In the genomic region with DNA sequence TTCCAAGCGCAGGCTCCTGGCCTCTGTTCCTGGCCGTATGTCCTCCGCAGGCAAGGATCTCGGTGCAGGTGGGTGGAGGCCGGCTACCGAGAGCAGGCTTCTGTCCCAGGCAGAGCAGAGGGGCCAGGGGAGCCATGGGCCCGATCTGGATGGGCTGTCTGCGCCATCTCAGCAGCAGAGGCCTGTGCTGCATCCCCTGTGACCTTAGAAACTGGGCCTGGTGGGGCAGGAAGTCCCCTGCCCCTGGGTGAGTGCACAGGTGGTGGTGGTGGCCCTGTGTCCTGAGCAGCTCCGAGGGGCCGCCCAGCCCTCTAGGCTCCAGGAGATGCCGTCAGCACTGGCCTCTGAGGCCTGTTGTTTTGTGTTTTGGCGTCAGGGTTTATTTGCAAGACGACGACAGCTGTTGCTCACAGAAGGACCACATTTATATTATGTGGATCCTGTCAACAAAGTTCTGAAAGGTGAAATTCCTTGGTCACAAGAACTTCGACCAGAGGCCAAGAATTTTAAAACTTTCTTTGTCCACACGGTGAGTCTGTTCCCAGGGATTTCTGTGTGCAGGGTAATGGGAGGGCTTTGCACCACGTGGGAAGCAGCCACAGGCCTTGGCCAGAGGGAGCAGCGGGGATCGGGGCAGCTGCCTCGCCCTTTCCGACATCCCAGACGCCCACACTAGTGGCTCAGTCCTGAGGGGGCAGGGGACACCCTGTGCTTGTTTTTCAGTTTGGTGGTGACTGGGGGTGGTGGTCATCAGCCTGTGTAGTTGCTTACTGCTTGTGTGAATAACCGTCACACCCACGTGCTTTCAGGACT, we compare ENCODE assay signal across 32 cellular contexts. TPM values are rescaled to one million over a fixed set of nuclear protein-coding genes. Genes with fewer than 3 reads are reported as not detected.
A peak's percentile ranks its signal among the peaks of the same experiment; 100 is the strongest.
DNase-seq lines count a peak whose midpoint lies in the region; ATAC-seq and TF ChIP-seq lines count a peak whose summit lies in the region.
"Had no signal": no experiment of that assay in that cellular context is flagged by ENCODE, and none has a peak within 500 bp of the region (broad histone marks: within the 10 kb centered on the region; RNA-seq: fewer than 3 reads in every experiment).

No MANE protein-coding gene starts in this region.

- no peak overlapping the region for H3K4me3 ChIP-seq in coronary artery
- H3K4me3 ChIP-seq: A549, esophagus squamous epithelium, heart left ventricle, mucosa of descending colon, right atrium auricular region, tibial artery had no signal

- H3K27ac Mint-ChIP-seq in activated T-cell treated with anti-CD3 and anti-CD28 coated beads, Interleukin-2, amount 50 U/mL, for 72 hours: peak overlapping the region; percentile 68
- peak overlapping the region; percentile 79 for H3K27ac Mint-ChIP-seq in nephron progenitor cell
- peak overlapping the region; percentile 67 for H3K27ac Mint-ChIP-seq in stimulated activated effector memory CD8-positive, alpha-beta T cell treated with anti-CD3 and anti-CD28 coated beads, Interleukin-12 subunit alpha, Interleukin-12 subunit beta, amount 100 ng/mL, for 72 hours
- H3K27ac Mint-ChIP-seq: activated naive CD8-positive, alpha-beta T cell treated with anti-CD3 and anti-CD28 coated beads, Interleukin-2, amount 50 U/mL, for 24 hours; CD4-positive, alpha-beta memory T cell; nephron had no signal

- no peak for ATAC-seq in activated T-cell treated with anti-CD3 and anti-CD28 coated beads, Interleukin-2, amount 50 U/mL, for 72 hours (replicated peaks in 1 of 2)
- ATAC-seq in stimulated activated effector memory CD8-positive, alpha-beta T cell treated with anti-CD3 and anti-CD28 coated beads, Interleukin-12 subunit alpha, Interleukin-12 subunit beta, amount 100 ng/mL, for 72 hours: no peak
- no peak for ATAC-seq in HG03135 (IDR thresholded peaks at IDR 0.05; ENCODE audit: unreplicated experiment)
- ATAC-seq: A549; activated naive CD8-positive, alpha-beta T cell treated with anti-CD3 and anti-CD28 coated beads, Interleukin-2, amount 50 U/mL, for 24 hours; activated T-cell treated with anti-CD3 and anti-CD28 coated beads, Interleukin-2, amount 50 U/mL, for 4 hours; foreskin keratinocyte; heart left ventricle; mucosa of descending colon; PC-3 had no signal

- H3K9me3 Mint-ChIP-seq in activated T-cell treated with anti-CD3 and anti-CD28 coated beads, Interleukin-2, amount 50 U/mL, for 72 hours: no peaks in the 10 kb centered on the region
- no peaks in the 10 kb centered on the region for H3K9me3 Mint-ChIP-seq in nephron progenitor cell
- no peaks in the 10 kb centered on the region for H3K9me3 Mint-ChIP-seq in stimulated activated effector memory CD8-positive, alpha-beta T cell treated with anti-CD3 and anti-CD28 coated beads, Interleukin-12 subunit alpha, Interleukin-12 subunit beta, amount 100 ng/mL, for 72 hours
- H3K9me3 Mint-ChIP-seq: activated naive CD8-positive, alpha-beta T cell treated with anti-CD3 and anti-CD28 coated beads, Interleukin-2, amount 50 U/mL, for 24 hours; activated T-cell treated with anti-CD3 and anti-CD28 coated beads, Interleukin-2, amount 50 U/mL, for 4 hours; CD4-positive, alpha-beta memory T cell; nephron had no signal

- H3K4me3 Mint-ChIP-seq in activated T-cell treated with anti-CD3 and anti-CD28 coated beads, Interleukin-2, amount 50 U/mL, for 72 hours: no peak overlapping the region
- H3K4me3 Mint-ChIP-seq in nephron progenitor cell: no peak overlapping the region
- no peak overlapping the region for H3K4me3 Mint-ChIP-seq in stimulated activated effector memory CD8-positive, alpha-beta T cell treated with anti-CD3 and anti-CD28 coated beads, Interleukin-12 subunit alpha, Interleukin-12 subunit beta, amount 100 ng/mL, for 72 hours
- H3K4me3 Mint-ChIP-seq: activated naive CD8-positive, alpha-beta T cell treated with anti-CD3 and anti-CD28 coated beads, Interleukin-2, amount 50 U/mL, for 24 hours; activated T-cell treated with anti-CD3 and anti-CD28 coated beads, Interleukin-2, amount 50 U/mL, for 4 hours; CD4-positive, alpha-beta memory T cell; nephron had no signal

- no peaks in the 10 kb centered on the region for H3K27me3 Mint-ChIP-seq in activated T-cell treated with anti-CD3 and anti-CD28 coated beads, Interleukin-2, amount 50 U/mL, for 72 hours (ENCODE audit: low read depth)
- no peaks in the 10 kb centered on the region for H3K27me3 Mint-ChIP-seq in nephron progenitor cell (ENCODE audit: low read depth, poor library complexity)
- H3K27me3 Mint-ChIP-seq: activated naive CD8-positive, alpha-beta T cell treated with anti-CD3 and anti-CD28 coated beads, Interleukin-2, amount 50 U/mL, for 24 hours; CD4-positive, alpha-beta memory T cell had no signal

- no peak overlapping the region for H3K27ac ChIP-seq in coronary artery
- H3K27ac ChIP-seq: A549, esophagus squamous epithelium, foreskin keratinocyte, heart left ventricle, parathyroid adenoma, right atrium auricular region, tibial artery had no signal

- DNase-seq in activated T-cell treated with anti-CD3 and anti-CD28 coated beads, Interleukin-2, amount 50 U/mL, for 72 hours: no peak
- no peak for DNase-seq in activated T-cell treated with anti-CD3 and anti-CD28 coated beads, Interleukin-2, amount 50 U/mL, for 1 hour
- peak; percentile 54 for DNase-seq in coronary artery (ENCODE audit: low spot score)
- no peak for DNase-seq in nephron progenitor cell
- DNase-seq in stimulated activated effector memory CD8-positive, alpha-beta T cell treated with anti-CD3 and anti-CD28 coated beads, Interleukin-12 subunit alpha, Interleukin-12 subunit beta, amount 100 ng/mL, for 72 hours (ENCODE audit: low spot score in 2 of 2): no peak
- DNase-seq in HT-29 (ENCODE audit: low spot score): no peak
- no peak for DNase-seq in NCI-H2081 (lab: John Stamatoyannopoulos, UW)
- DNase-seq: activated CD4-positive, alpha-beta T cell treated with anti-CD3 and anti-CD28 coated beads for 4 hours; activated CD8-positive, alpha-beta memory T cell treated with anti-CD3 and anti-CD28 coated beads for 24 hours; activated naive CD4-positive, alpha-beta T cell; activated naive CD8-positive, alpha-beta T cell treated with anti-CD3 and anti-CD28 coated beads, Interleukin-2, amount 50 U/mL, for 24 hours; activated T-cell treated with anti-CD3 and anti-CD28 coated beads, Interleukin-2, amount 50 U/mL, for 4 hours; CD4-positive, alpha-beta memory T cell; esophagus squamous epithelium; foreskin keratinocyte; MM.1S; NCI-H1105 treated with DMSO at 0.1 percent for 48 hours; NCI-H1930; NCI-H2227 treated with DMSO at 0.1 percent for 48 hours; NCI-H526; NK-92 treated with Interleukin-12 subunit alpha and Interleukin-12 subunit beta, amount 100 ng/mL, for 24 hours; PC-3; stimulated activated CD4-positive, alpha-beta T cell treated with anti-CD3 and anti-CD28 coated beads, Interleukin-4, amount 100 ng/mL, for 1 hour; T-helper 2 cell; tibial artery had no signal

- TF ChIP-seq CTCF in coronary artery (IDR thresholded peaks at IDR 0.05): no peak
- no peak for TF ChIP-seq CTCF in nephron progenitor cell (IDR thresholded peaks at IDR 0.05)

- peaks cover 27% of the 10 kb centered on the region for H3K4me1 Mint-ChIP-seq in activated T-cell treated with anti-CD3 and anti-CD28 coated beads, Interleukin-2, amount 50 U/mL, for 72 hours (ENCODE audit: low read depth)
- H3K4me1 Mint-ChIP-seq in nephron progenitor cell: peaks cover 21% of the 10 kb centered on the region
- peaks cover 12% of the 10 kb centered on the region for H3K4me1 Mint-ChIP-seq in stimulated activated effector memory CD8-positive, alpha-beta T cell treated with anti-CD3 and anti-CD28 coated beads, Interleukin-12 subunit alpha, Interleukin-12 subunit beta, amount 100 ng/mL, for 72 hours

- peaks cover 0 to 2% of the 10 kb centered on the region in 2 donors for H3K36me3 Mint-ChIP-seq in activated T-cell treated with anti-CD3 and anti-CD28 coated beads, Interleukin-2, amount 50 U/mL, for 72 hours (ENCODE audit: insufficient read depth in 2 of 2)
- peaks cover 6% of the 10 kb centered on the region for H3K36me3 Mint-ChIP-seq in nephron progenitor cell (ENCODE audit: low read depth)
- H3K36me3 Mint-ChIP-seq in stimulated activated effector memory CD8-positive, alpha-beta T cell treated with anti-CD3 and anti-CD28 coated beads, Interleukin-12 subunit alpha, Interleukin-12 subunit beta, amount 100 ng/mL, for 72 hours: peaks cover 38% of the 10 kb centered on the region

RNA-seq across cellular contexts. Expression of a gene that starts 59.1 kb away (rescaled TPM):
- 10 to 100 TPM; 53.0 to 53.8 TPM for total RNA-seq in activated T-cell treated with anti-CD3 and anti-CD28 coated beads, Interleukin-2, amount 50 U/mL, for 72 hours
- 21.2 and 23.7 TPM in 2 replicates for total RNA-seq in HT-29 (2014; rRNA removed; shearing (Covaris generic))
